ENCODE assay signal across 9 cellular contexts in the genomic region with DNA sequence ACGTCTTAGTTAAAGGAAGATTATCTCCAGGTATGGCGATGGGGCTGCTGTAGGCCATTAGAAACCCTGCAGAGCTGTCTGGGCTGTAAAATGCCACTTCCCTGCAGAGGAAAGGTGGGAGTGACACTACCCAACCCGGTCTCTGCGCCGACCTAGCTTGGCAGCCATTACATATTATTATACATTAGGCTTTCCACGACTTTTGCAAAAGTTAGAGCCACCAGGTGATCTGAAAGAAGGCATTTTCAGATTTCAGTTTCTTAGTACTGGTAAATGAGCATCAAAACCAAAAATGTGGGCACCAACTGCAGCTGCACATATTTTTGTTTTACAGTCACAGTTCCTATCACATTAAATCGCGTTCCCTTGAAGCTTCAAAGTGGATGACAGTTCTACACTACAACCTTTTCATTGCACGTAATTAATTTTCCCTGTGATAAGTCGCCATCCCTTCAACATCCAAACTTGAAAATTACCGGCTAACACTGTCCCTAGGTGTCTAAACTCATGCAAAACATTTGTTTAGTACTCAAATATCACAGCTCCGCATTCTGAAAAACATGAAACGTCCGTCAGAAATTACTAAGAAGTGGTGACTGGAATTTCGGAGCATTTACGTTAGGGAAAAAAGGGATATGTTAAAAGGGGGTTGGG.
DNase-seq lines count a peak whose midpoint lies in the region; ATAC-seq, FAIRE-seq and TF ChIP-seq lines count a peak whose summit lies in the region.
"Had no signal": no experiment of that assay in that cellular context is flagged by ENCODE, and none has a peak within 500 bp of the region (broad histone marks: within the 10 kb centered on the region; RNA-seq: fewer than 3 reads in every experiment).

No MANE protein-coding gene starts in this region.

- H3K36me3 ChIP-seq in left ventricle myocardium inferior (no peaks in the 10 kb centered on the region), kidney (ENCODE audit: control insufficient read depth in 1 of 2, insufficient read depth in 2 of 2, low read length in 2 of 2) (no peaks in the 10 kb centered on the region), upper lobe of right lung (no peaks in the 10 kb centered on the region), right lobe of liver (no peaks in the 10 kb centered on the region)

- POLR2A ChIA-PET in WTC11 (lab: Charles Lee): interaction anchor here (1.1 to 4.8 kb wide), 4 partner anchors 10 to 85 kb away, joined by 3 to 41 read pairs (median 36); no protein-coding TSS in a partner anchor

- H3K9me3 Mint-ChIP-seq in WTC11: no peaks in the 10 kb centered on the region

- no peak for DNase-seq in left ventricle myocardium inferior
- no peak for DNase-seq in left cardiac atrium
- DNase-seq in WTC11 (ENCODE audit: low spot score): peak; percentile 21
- no peak for DNase-seq in kidney
- DNase-seq in upper lobe of right lung: no peak
- DNase-seq in right lobe of liver: no peak
- DNase-seq in RKO (ENCODE audit: low spot score): no peak
- no peak for DNase-seq in amniotic stem cell (lab: John Stamatoyannopoulos, UW)

- no peak for ATAC-seq in left cardiac atrium
- peak; percentile 33 for ATAC-seq in WTC11
- no peak for ATAC-seq in upper lobe of right lung
- ATAC-seq in right lobe of liver: no peak

- H3K4me3 Mint-ChIP-seq in WTC11: peak overlapping the region; percentile 67

- no peak for TF ChIP-seq POLR2A in right lobe of liver (IDR thresholded peaks at IDR 0.05)

- H3K4me3 ChIP-seq in left ventricle myocardium inferior (peak overlapping the region; percentile 59), kidney (ENCODE audit: low read length in 2 of 2) (peak overlapping the region; percentile 46 to 59), upper lobe of right lung (peak overlapping the region; percentile 47), right lobe of liver (no peak overlapping the region)
- H3K4me3 ChIP-seq: mucosa of descending colon had no signal

- H3K27me3 Mint-ChIP-seq in WTC11 (ENCODE audit: low read depth): no peaks in the 10 kb centered on the region

- 82% methylated on average over 16 of the region's 16 CpGs for WGBS in right lobe of liver (ENCODE audit: insufficient coverage, low coverage, low lambda C conversion rate, missing lambda C conversion rate)

- TF ChIP-seq CTCF in left ventricle myocardium inferior (IDR thresholded peaks at IDR 0.05; ENCODE audit: borderline replicate concordance) (no peak), WTC11 (IDR thresholded peaks at IDR 0.05) (no peak), kidney (IDR thresholded peaks at IDR 0.05; ENCODE audit: borderline replicate concordance, extremely low read depth, insufficient read depth) (no peak), upper lobe of right lung (IDR thresholded peaks at IDR 0.05) (no peak), right lobe of liver (IDR thresholded peaks at IDR 0.05) (no peak)

- peak overlapping the region; percentile 99 for H3K27ac Mint-ChIP-seq in WTC11

- peaks cover 16% of the 10 kb centered on the region for H3K4me1 ChIP-seq in left ventricle myocardium inferior
- H3K4me1 ChIP-seq in kidney (ENCODE audit: control insufficient read depth in 1 of 2, insufficient read depth in 1 of 2, low read depth in 1 of 2, low read length in 2 of 2): peaks cover 0 to 7% of the 10 kb centered on the region in 2 donors
- H3K4me1 ChIP-seq in upper lobe of right lung: peaks cover 21% of the 10 kb centered on the region
- H3K4me1 ChIP-seq in right lobe of liver: peaks cover 0 to 6% (median 0%) of the 10 kb centered on the region in 4 donors

- no peaks in the 10 kb centered on the region for H3K36me3 Mint-ChIP-seq in WTC11

- no peaks in the 10 kb centered on the region for H3K9me3 ChIP-seq in left ventricle myocardium inferior (replicated peaks)
- no peaks in the 10 kb centered on the region for H3K9me3 ChIP-seq in kidney (ENCODE audit: control insufficient read depth in 1 of 2, low read length in 2 of 2)
- H3K9me3 ChIP-seq in upper lobe of right lung: no peaks in the 10 kb centered on the region
- H3K9me3 ChIP-seq in right lobe of liver: no peaks in the 10 kb centered on the region
- H3K9me3 ChIP-seq: mucosa of descending colon had no signal

- H3K27ac ChIP-seq in left ventricle myocardium inferior (replicated peaks) (peak overlapping the region; percentile 84), kidney (ENCODE audit: low read depth in 2 of 2, low read length in 2 of 2) (peak overlapping the region; percentile 75 to 85), upper lobe of right lung (no peak overlapping the region), right lobe of liver (no peak overlapping the region)

- intact Hi-C loops in left ventricle myocardium inferior (cut with micrococcal nuclease) (no loop called here), left cardiac atrium (cut with DNase I) (loop anchor here in 1 of 2 donors (5.0 kb wide), 1 partner anchor 64 kb away; no protein-coding TSS in a partner anchor), kidney (cut with DNase I) (no loop called here), upper lobe of right lung (cut with DNase I) (no loop called here), right lobe of liver (cut with DNase I) (no loop called here)

- FAIRE-seq in kidney (lab: Jason Lieb, UNC): no peak

- H3K9ac ChIP-seq in kidney (ENCODE audit: low read length in 2 of 2): peak overlapping the region in 1 of 2 donors; percentile 80

- CTCF ChIA-PET in WTC11 (lab: Charles Lee): interaction anchor here (1.0 to 2.5 kb wide), 4 partner anchors 10 to 103 kb away, joined by 3 to 16 read pairs (median 6); no protein-coding TSS in a partner anchor

- peaks cover 62% of the 10 kb centered on the region for H3K4me1 Mint-ChIP-seq in WTC11

- H3K27me3 ChIP-seq in left ventricle myocardium inferior (ENCODE audit: low read depth) (no peaks in the 10 kb centered on the region), upper lobe of right lung (no peaks in the 10 kb centered on the region), right lobe of liver (no peaks in the 10 kb centered on the region)

TF ChIP-seq in WTC11, 78 proteins besides CTCF, POLR2A, EP300 and RAD21:
- no peak for TF ChIP-seq RELA (CRISPR knock-in tag; IDR thresholded peaks at IDR 0.05; ENCODE audit: borderline replicate concordance)

Comparison
In these comparisons a context has a peak if more than half of its experiments do, and no peak if none do; other contexts are left out.
1. H3K27ac ChIP-seq: peak in left ventricle myocardium inferior (single experiment) and kidney (2 of 2); none in upper lobe of right lung (single experiment) and right lobe of liver (0 of 3).
2. H3K4me3 ChIP-seq: peak in left ventricle myocardium inferior (single experiment), kidney (2 of 2) and upper lobe of right lung (single experiment); none in right lobe of liver (0 of 3).